ENCODE assay signal across 23 cellular contexts in genomic region chr5:38367410-38367809, GRCh38.
A peak's percentile ranks its signal among the peaks of the same experiment; 100 is the strongest.
DNase-seq lines count a peak whose midpoint lies in the region; ATAC-seq, FAIRE-seq and TF ChIP-seq lines count a peak whose summit lies in the region.
"Had no signal": no experiment of that assay in that cellular context is flagged by ENCODE, and none has a peak within 500 bp of the region (broad histone marks: within the 10 kb centered on the region; RNA-seq: fewer than 3 reads in every experiment).

No MANE protein-coding gene starts in this region.

- H3K36me3 ChIP-seq in left ventricle myocardium inferior = no peaks in the 10 kb centered on the region
- H3K36me3 ChIP-seq in astrocyte (ENCODE audit: insufficient read depth, low read length) = no peaks in the 10 kb centered on the region
- no peaks in the 10 kb centered on the region for H3K36me3 ChIP-seq in endothelial cell of umbilical vein (ENCODE audit: control insufficient read depth in 2 of 2, extremely low read depth in 1 of 2, insufficient read depth in 2 of 2, low read length in 2 of 2)
- no peaks in the 10 kb centered on the region for H3K36me3 ChIP-seq in neural progenitor cell
- H3K36me3 ChIP-seq: HAP-1 had no signal

- H3K9me1 ChIP-seq in endothelial cell of umbilical vein (replicated peaks; ENCODE audit: control insufficient read depth, extremely low read depth, insufficient read depth, low read length) = no peaks in the 10 kb centered on the region

- POLR2A ChIA-PET in endothelial cell of umbilical vein (lab: Charles Lee) = no interaction called here

- no peak overlapping the region for H3K4me3 Mint-ChIP-seq in astrocyte (ENCODE audit: unreplicated experiment)
- no peak overlapping the region for H3K4me3 Mint-ChIP-seq in neural progenitor cell
- H3K4me3 Mint-ChIP-seq: CD8-positive, alpha-beta memory T cell had no signal

- CTCF ChIA-PET in endothelial cell of umbilical vein (lab: Charles Lee) = interaction anchor here (1.1 to 1.3 kb wide), 3 partner anchors 10 to 443 kb away, joined by 3 to 7 read pairs (median 3); no protein-coding TSS in a partner anchor

- H3K27ac ChIP-seq in left ventricle myocardium inferior (replicated peaks) = peak overlapping the region; percentile 73
- no peak overlapping the region for H3K27ac ChIP-seq in astrocyte (ENCODE audit: low read depth, low read length)
- no peak overlapping the region for H3K27ac ChIP-seq in endothelial cell of umbilical vein (ENCODE audit: insufficient read depth, low read depth, low read length)
- H3K27ac ChIP-seq in neural progenitor cell = no peak overlapping the region
- H3K27ac ChIP-seq: GM23248, HL-60, KMS-11 had no signal

- H3K27me3 ChIP-seq in left ventricle myocardium inferior (ENCODE audit: low read depth) = peaks cover 5% of the 10 kb centered on the region
- peaks cover 17% of the 10 kb centered on the region for H3K27me3 ChIP-seq in astrocyte (ENCODE audit: insufficient read depth, low read length)
- H3K27me3 ChIP-seq in endothelial cell of umbilical vein (ENCODE audit: control insufficient read depth in 2 of 2, insufficient read depth in 2 of 2, low read length in 2 of 2) = peaks cover 8 to 24% of the 10 kb centered on the region in 2 experiments
- peaks cover 21% of the 10 kb centered on the region for H3K27me3 ChIP-seq in neural progenitor cell

- H3K9me3 Mint-ChIP-seq in astrocyte (ENCODE audit: unreplicated experiment) = peaks cover 4% of the 10 kb centered on the region
- H3K9me3 Mint-ChIP-seq in neural progenitor cell = no peaks in the 10 kb centered on the region

- H2AFZ ChIP-seq in astrocyte (ENCODE audit: low read depth, low read length) (no peak overlapping the region), endothelial cell of umbilical vein (ENCODE audit: low read depth, low read length) (no peak overlapping the region), neural progenitor cell (replicated peaks) (no peak overlapping the region)
- H2AFZ ChIP-seq: GM23248 had no signal

- no peak for TF ChIP-seq CTCF in left ventricle myocardium inferior (IDR thresholded peaks at IDR 0.05; ENCODE audit: borderline replicate concordance)
- TF ChIP-seq CTCF in astrocyte (IDR thresholded peaks at IDR 0.05; ENCODE audit: insufficient read depth, low read depth, low read length) = no peak
- no peak for TF ChIP-seq CTCF in endothelial cell of umbilical vein (IDR thresholded peaks at IDR 0.05; ENCODE audit: extremely low read depth in 1 of 2, insufficient read depth in 1 of 2, low read depth in 1 of 2, low read length in 2 of 2)
- no peak for TF ChIP-seq CTCF in neural progenitor cell (IDR thresholded peaks at IDR 0.05)
- TF ChIP-seq CTCF in GM13976 (IDR thresholded peaks at IDR 0.05; ENCODE audit: borderline replicate concordance, control extremely low read depth, extremely low read depth, insufficient read depth, missing control alignments) = no peak

- H3K27ac Mint-ChIP-seq in astrocyte (ENCODE audit: unreplicated experiment) = peak overlapping the region; percentile 38
- H3K27ac Mint-ChIP-seq in neural progenitor cell = peak overlapping the region; percentile 83
- H3K27ac Mint-ChIP-seq: CD8-positive, alpha-beta memory T cell had no signal

- H3K9ac ChIP-seq in astrocyte (ENCODE audit: low read length) = no peak overlapping the region
- H3K9ac ChIP-seq in endothelial cell of umbilical vein (replicated peaks; ENCODE audit: extremely low read depth, insufficient read depth, low read length) = no peak overlapping the region
- H3K9ac ChIP-seq in neural progenitor cell = no peak overlapping the region
- H3K9ac ChIP-seq: GM23248, KMS-11, SK-N-SH had no signal

- DNase-seq in left ventricle myocardium inferior (no peak), left cardiac atrium (no peak), astrocyte (ENCODE audit: low read depth) (no peak), endothelial cell of umbilical vein (ENCODE audit: low read depth, low spot score) (no peak), neural progenitor cell (ENCODE audit: low spot score) (no peak), GM13976 (ENCODE audit: low spot score) (no peak), NCI-H345 treated with DMSO at 0.1 percent for 48 hours (lab: John Stamatoyannopoulos, UW; ENCODE audit: unreplicated experiment) (no peak)
- DNase-seq: 8988T; C1 segment of cervical spinal cord; Calu3; CD8-positive, alpha-beta memory T cell; EL; GF-D8; GM23248; NCI-H1417 treated with DMSO at 0.1 percent for 48 hours; NCI-H187; NCI-H510A; SIG-M5; SK-N-SH had no signal

- no peaks in the 10 kb centered on the region for H3K79me2 ChIP-seq in astrocyte (ENCODE audit: insufficient read depth, low read length)
- no peaks in the 10 kb centered on the region for H3K79me2 ChIP-seq in endothelial cell of umbilical vein (ENCODE audit: control insufficient read depth, insufficient read depth, low read length)
- H3K79me2 ChIP-seq in neural progenitor cell (ENCODE audit: low read depth) = no peaks in the 10 kb centered on the region

- dilution Hi-C loops in endothelial cell of umbilical vein (cut with MboI; ENCODE audit: extremely low pct_ligation_motif_present, low sequenced_read_pairs) = no loop called here

- FAIRE-seq in astrocyte (lab: Jason Lieb, UNC) = no peak
- FAIRE-seq in endothelial cell of umbilical vein (lab: Jason Lieb, UNC) = peak; percentile 8

- H3K4me3 ChIP-seq in left ventricle myocardium inferior (no peak overlapping the region), astrocyte (ENCODE audit: insufficient read depth, low read depth, low read length) (no peak overlapping the region), endothelial cell of umbilical vein (replicated peaks in 1 of 3; ENCODE audit: insufficient read depth in 1 of 3, low read depth in 1 of 3, low read length in 3 of 3) (no peak overlapping the region), neural progenitor cell (no peak overlapping the region)
- H3K4me3 ChIP-seq: GM23248, HAP-1 had no signal

- H4K20me1 ChIP-seq in astrocyte (ENCODE audit: insufficient read depth, low read length) (no peaks in the 10 kb centered on the region), endothelial cell of umbilical vein (replicated peaks; ENCODE audit: control insufficient read depth, extremely low read depth, insufficient read depth, low read length) (no peaks in the 10 kb centered on the region), neural progenitor cell (ENCODE audit: low read depth) (no peaks in the 10 kb centered on the region)

- H3K27me3 Mint-ChIP-seq in astrocyte (ENCODE audit: low read depth, unreplicated experiment) = peaks cover 15% of the 10 kb centered on the region
- peaks cover 4% of the 10 kb centered on the region for H3K27me3 Mint-ChIP-seq in neural progenitor cell (ENCODE audit: insufficient read depth, low read depth)

- in situ Hi-C loops in GM13976 (cut with MboI; ENCODE audit: low sequenced_read_pairs, unreplicated experiment) = no loop called here

- H3K9me3 ChIP-seq in left ventricle myocardium inferior (replicated peaks) (no peaks in the 10 kb centered on the region), astrocyte (ENCODE audit: insufficient read depth, low read depth, low read length) (no peaks in the 10 kb centered on the region), endothelial cell of umbilical vein (replicated peaks; ENCODE audit: control insufficient read depth, insufficient read depth, low read length) (no peaks in the 10 kb centered on the region), neural progenitor cell (ENCODE audit: low read depth) (no peaks in the 10 kb centered on the region)
- H3K9me3 ChIP-seq: HAP-1, SK-N-SH had no signal

- H3K4me1 Mint-ChIP-seq in astrocyte (ENCODE audit: low read depth, unreplicated experiment) (peaks cover 6% of the 10 kb centered on the region), neural progenitor cell (peaks cover 14% of the 10 kb centered on the region)

- H3K4me1 ChIP-seq in left ventricle myocardium inferior (no peaks in the 10 kb centered on the region), astrocyte (ENCODE audit: insufficient read depth, low read length) (no peaks in the 10 kb centered on the region), endothelial cell of umbilical vein (ENCODE audit: control insufficient read depth, extremely low read depth, insufficient read depth, low read length) (no peaks in the 10 kb centered on the region), neural progenitor cell (no peaks in the 10 kb centered on the region)
- H3K4me1 ChIP-seq: HAP-1 had no signal

- H3K4me2 ChIP-seq in astrocyte (ENCODE audit: low read length) = no peak overlapping the region
- H3K4me2 ChIP-seq in endothelial cell of umbilical vein (ENCODE audit: insufficient read depth, low read length) = no peak overlapping the region
- no peak overlapping the region for H3K4me2 ChIP-seq in neural progenitor cell
- H3K4me2 ChIP-seq: KMS-11, SK-N-SH had no signal

- ATAC-seq in left cardiac atrium (no peak), GM18909 (IDR thresholded peaks at IDR 0.05; ENCODE audit: poor library complexity, unreplicated experiment) (no peak)

- TF ChIP-seq POLR2A in endothelial cell of umbilical vein (IDR thresholded peaks at IDR 0.05; ENCODE audit: low read depth, low read length) = no peak

- BruUV-seq in endothelial cell of umbilical vein (replicated peaks; lab: Mats Ljungman, UMichigan) = no TSS peak

- no peaks in the 10 kb centered on the region for H3F3A ChIP-seq in neural progenitor cell (ENCODE audit: low read depth)

- H3K36me3 Mint-ChIP-seq in astrocyte (ENCODE audit: low read depth, unreplicated experiment) (no peaks in the 10 kb centered on the region), neural progenitor cell (no peaks in the 10 kb centered on the region)
- H3K36me3 Mint-ChIP-seq: CD8-positive, alpha-beta memory T cell had no signal

- intact Hi-C loops in left ventricle myocardium inferior (cut with micrococcal nuclease) (no loop called here), left cardiac atrium (cut with DNase I) (no loop called here), endothelial cell of umbilical vein (cut with micrococcal nuclease) (no loop called here)

TF ChIP-seq in endothelial cell of umbilical vein, 7 proteins besides CTCF, POLR2A, EP300 and RAD21:
- TF ChIP-seq GATA2 (IDR thresholded peaks at IDR 0.05; ENCODE audit: insufficient read depth, insufficient read length, low read depth, low read length) (no peak), FOS (IDR thresholded peaks at IDR 0.05; ENCODE audit: borderline replicate concordance, insufficient read depth, low read length) (no peak), POLR2AphosphoS5 (IDR thresholded peaks at IDR 0.05; ENCODE audit: insufficient read depth, low read depth, low read length) (no peak), EZH2 (IDR thresholded peaks at IDR 0.05; ENCODE audit: borderline replicate concordance, low read depth, low read length, severe bottlenecking) (no peak), MYC (IDR thresholded peaks at IDR 0.05; ENCODE audit: low read depth, low read length) (no peak), MAX (IDR thresholded peaks at IDR 0.05; ENCODE audit: insufficient read depth, insufficient read length) (no peak), JUN (IDR thresholded peaks at IDR 0.05; ENCODE audit: borderline replicate concordance, insufficient read depth, insufficient read length, low read depth) (no peak)
